Comparison of ENCODE assay signal across 1 cellular context in the genomic region with DNA sequence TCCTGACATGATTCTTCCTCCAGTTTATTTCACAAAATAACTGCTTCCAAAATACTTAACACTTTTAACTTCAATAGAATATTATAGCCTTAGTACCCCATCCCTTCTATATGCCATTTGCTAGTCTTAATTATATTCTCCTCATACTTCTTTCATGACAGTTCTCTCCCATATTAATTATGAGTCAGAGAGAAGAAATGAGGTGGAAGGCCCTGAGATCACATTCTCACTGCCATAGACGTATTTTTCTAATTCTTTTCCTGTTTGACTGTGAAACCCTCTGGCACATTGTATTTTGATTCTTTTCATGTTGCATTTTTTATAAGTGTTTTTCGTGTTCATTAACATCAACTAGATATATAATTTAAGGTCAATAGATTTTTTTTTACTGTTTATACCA.
TF ChIP-seq lines count a peak whose summit lies in the region.

No MANE protein-coding gene starts in this region.

TF ChIP-seq in HCT116, 20 proteins besides CTCF, POLR2A, EP300 and RAD21 (continued from another document):
- TF ChIP-seq, protein P1, sequence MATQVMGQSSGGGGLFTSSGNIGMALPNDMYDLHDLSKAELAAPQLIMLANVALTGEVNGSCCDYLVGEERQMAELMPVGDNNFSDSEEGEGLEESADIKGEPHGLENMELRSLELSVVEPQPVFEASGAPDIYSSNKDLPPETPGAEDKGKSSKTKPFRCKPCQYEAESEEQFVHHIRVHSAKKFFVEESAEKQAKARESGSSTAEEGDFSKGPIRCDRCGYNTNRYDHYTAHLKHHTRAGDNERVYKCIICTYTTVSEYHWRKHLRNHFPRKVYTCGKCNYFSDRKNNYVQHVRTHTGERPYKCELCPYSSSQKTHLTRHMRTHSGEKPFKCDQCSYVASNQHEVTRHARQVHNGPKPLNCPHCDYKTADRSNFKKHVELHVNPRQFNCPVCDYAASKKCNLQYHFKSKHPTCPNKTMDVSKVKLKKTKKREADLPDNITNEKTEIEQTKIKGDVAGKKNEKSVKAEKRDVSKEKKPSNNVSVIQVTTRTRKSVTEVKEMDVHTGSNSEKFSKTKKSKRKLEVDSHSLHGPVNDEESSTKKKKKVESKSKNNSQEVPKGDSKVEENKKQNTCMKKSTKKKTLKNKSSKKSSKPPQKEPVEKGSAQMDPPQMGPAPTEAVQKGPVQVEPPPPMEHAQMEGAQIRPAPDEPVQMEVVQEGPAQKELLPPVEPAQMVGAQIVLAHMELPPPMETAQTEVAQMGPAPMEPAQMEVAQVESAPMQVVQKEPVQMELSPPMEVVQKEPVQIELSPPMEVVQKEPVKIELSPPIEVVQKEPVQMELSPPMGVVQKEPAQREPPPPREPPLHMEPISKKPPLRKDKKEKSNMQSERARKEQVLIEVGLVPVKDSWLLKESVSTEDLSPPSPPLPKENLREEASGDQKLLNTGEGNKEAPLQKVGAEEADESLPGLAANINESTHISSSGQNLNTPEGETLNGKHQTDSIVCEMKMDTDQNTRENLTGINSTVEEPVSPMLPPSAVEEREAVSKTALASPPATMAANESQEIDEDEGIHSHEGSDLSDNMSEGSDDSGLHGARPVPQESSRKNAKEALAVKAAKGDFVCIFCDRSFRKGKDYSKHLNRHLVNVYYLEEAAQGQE (IDR thresholded peaks at IDR 0.05; ENCODE audit: low read depth), result no peak
- TF ChIP-seq JUND (IDR thresholded peaks at IDR 0.05) (peak; percentile 52; the same call in 1 of the 2 replicates), POLR2AphosphoS5 (IDR thresholded peaks at IDR 0.05; ENCODE audit: low read depth, low read length) (no peak), YY1 (IDR thresholded peaks at IDR 0.05; ENCODE audit: extremely low read depth, insufficient replicate concordance, low read depth, low read length) (no peak)
- TF ChIP-seq, protein P2, sequence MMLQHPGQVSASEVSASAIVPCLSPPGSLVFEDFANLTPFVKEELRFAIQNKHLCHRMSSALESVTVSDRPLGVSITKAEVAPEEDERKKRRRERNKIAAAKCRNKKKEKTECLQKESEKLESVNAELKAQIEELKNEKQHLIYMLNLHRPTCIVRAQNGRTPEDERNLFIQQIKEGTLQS (IDR thresholded peaks at IDR 0.05), result no peak
